In genomic region chr2:140696449-140696848, GRCh38 we compare ENCODE assay signal across 19 cellular contexts.
A peak's percentile ranks its signal among the peaks of the same experiment; 100 is the strongest.
DNase-seq lines count a peak whose midpoint lies in the region; ATAC-seq, FAIRE-seq and TF ChIP-seq lines count a peak whose summit lies in the region.
"Had no signal": no experiment of that assay in that cellular context is flagged by ENCODE, and none has a peak within 500 bp of the region (broad histone marks: within the 10 kb centered on the region; RNA-seq: fewer than 3 reads in every experiment).

No MANE protein-coding gene starts in this region.

- TF ChIP-seq CTCF in bronchial epithelial cell (IDR thresholded peaks at IDR 0.05; ENCODE audit: insufficient read depth, low read length, severe bottlenecking), result no peak
- TF ChIP-seq CTCF in right lobe of liver (IDR thresholded peaks at IDR 0.05), result peak; percentile 21 to 41 (median 28)

- no peaks in the 10 kb centered on the region for H3K4me1 Mint-ChIP-seq in activated T-cell treated with anti-CD3 and anti-CD28 coated beads, Interleukin-2, amount 50 U/mL, for 4 hours (ENCODE audit: low read depth)
- H3K4me1 Mint-ChIP-seq: activated naive CD4-positive, alpha-beta T cell treated with anti-CD3 and anti-CD28 coated beads, Interleukin-2, amount 10 ng/mL, durations not matched to agents 7 days and 5 days; central memory CD8-positive, alpha-beta T cell; naive thymus-derived CD8-positive, alpha-beta T cell had no signal

- intact Hi-C loops in right lobe of liver (cut with DNase I), result no loop called here

- H3K36me3 ChIP-seq in bronchial epithelial cell (ENCODE audit: control insufficient read depth, insufficient read depth, low read length) (no peaks in the 10 kb centered on the region), right lobe of liver (no peaks in the 10 kb centered on the region)
- H3K36me3 ChIP-seq: esophagus squamous epithelium had no signal

- H3K27me3 ChIP-seq in bronchial epithelial cell (ENCODE audit: control insufficient read depth, insufficient read depth, low read length) (no peaks in the 10 kb centered on the region), right lobe of liver (no peaks in the 10 kb centered on the region)
- H3K27me3 ChIP-seq: esophagus squamous epithelium, testis had no signal

- FAIRE-seq in bronchial epithelial cell (lab: Jason Lieb, UNC), result no peak

- ATAC-seq in right lobe of liver, result peak; percentile 55 to 83 (median 73)
- ATAC-seq in activated T-cell treated with anti-CD3 and anti-CD28 coated beads, Interleukin-2, amount 50 U/mL, for 4 hours, result no peak
- ATAC-seq in GM18502 (IDR thresholded peaks at IDR 0.05; ENCODE audit: poor library complexity, unreplicated experiment), result no peak
- no peak for ATAC-seq in GM19452 (IDR thresholded peaks at IDR 0.05; ENCODE audit: unreplicated experiment)
- ATAC-seq: naive thymus-derived CD8-positive, alpha-beta T cell; right cardiac atrium had no signal

- whole genome bisulfite sequencing in right lobe of liver (ENCODE audit: insufficient coverage, low coverage, low lambda C conversion rate, missing lambda C conversion rate), result 27% methylated on average over 2 of the region's 3 CpGs

- H3K36me3 Mint-ChIP-seq in activated T-cell treated with anti-CD3 and anti-CD28 coated beads, Interleukin-2, amount 50 U/mL, for 4 hours (ENCODE audit: insufficient read depth), result no peaks in the 10 kb centered on the region
- H3K36me3 Mint-ChIP-seq: activated CD4-positive, alpha-beta memory T cell treated with anti-CD3 and anti-CD28 coated beads for 36 hours; activated naive CD4-positive, alpha-beta T cell treated with anti-CD3 and anti-CD28 coated beads, Interleukin-2, amount 10 ng/mL, durations not matched to agents 7 days and 5 days; naive thymus-derived CD8-positive, alpha-beta T cell had no signal

- H3K9me3 Mint-ChIP-seq in activated T-cell treated with anti-CD3 and anti-CD28 coated beads, Interleukin-2, amount 50 U/mL, for 4 hours, result peaks cover 7% of the 10 kb centered on the region
- H3K9me3 Mint-ChIP-seq: activated naive CD4-positive, alpha-beta T cell treated with anti-CD3 and anti-CD28 coated beads, Interleukin-2, amount 10 ng/mL, durations not matched to agents 7 days and 5 days had no signal

- no peak overlapping the region for H3K4me3 Mint-ChIP-seq in activated T-cell treated with anti-CD3 and anti-CD28 coated beads, Interleukin-2, amount 50 U/mL, for 4 hours
- H3K4me3 Mint-ChIP-seq: activated CD4-positive, alpha-beta memory T cell treated with anti-CD3 and anti-CD28 coated beads for 36 hours; activated naive CD4-positive, alpha-beta T cell treated with anti-CD3 and anti-CD28 coated beads, Interleukin-2, amount 10 ng/mL, durations not matched to agents 7 days and 5 days; CD4-positive, alpha-beta T cell; central memory CD8-positive, alpha-beta T cell; naive thymus-derived CD8-positive, alpha-beta T cell had no signal

- no peak for TF ChIP-seq POLR2A in right lobe of liver (IDR thresholded peaks at IDR 0.05)

- no peaks in the 10 kb centered on the region for H3K9me3 ChIP-seq in right lobe of liver
- H3K9me3 ChIP-seq: esophagus squamous epithelium, testis had no signal

- DNase-seq in NCI-H82 (lab: John Stamatoyannopoulos, UW) (peak; percentile 6), NCI-H82 treated with DMSO at 0.1 percent for 48 hours (lab: John Stamatoyannopoulos, UW; ENCODE audit: unreplicated experiment) (no peak), bronchial epithelial cell (ENCODE audit: low read depth) (peak; percentile 1), right lobe of liver (no peak)
- DNase-seq in activated T-cell treated with anti-CD3 and anti-CD28 coated beads, Interleukin-2, amount 50 U/mL, for 4 hours, result no peak
- DNase-seq: activated CD4-positive, alpha-beta memory T cell treated with anti-CD3 and anti-CD28 coated beads for 36 hours; activated naive CD4-positive, alpha-beta T cell treated with anti-CD3 and anti-CD28 coated beads, Interleukin-2, amount 10 ng/mL, durations not matched to agents 7 days and 5 days; anterior cingulate cortex; CD4-positive, alpha-beta T cell; esophagus squamous epithelium; glutamatergic neuron; naive thymus-derived CD8-positive, alpha-beta T cell; NCI-H1930; right cardiac atrium; testis had no signal

- H3K27ac ChIP-seq in right lobe of liver, result no peak overlapping the region
- H3K27ac ChIP-seq: esophagus squamous epithelium, testis had no signal

- TF ChIP-seq EP300 in Ishikawa (IDR thresholded peaks at IDR 0.05; ENCODE audit: borderline replicate concordance), result no peak

- H3K4me3 ChIP-seq in bronchial epithelial cell (ENCODE audit: low read depth, low read length) (no peak overlapping the region), right lobe of liver (no peak overlapping the region)
- H3K4me3 ChIP-seq: esophagus squamous epithelium, testis had no signal

- TF ChIP-seq RAD21 in Ishikawa (IDR thresholded peaks at IDR 0.05; ENCODE audit: low read depth), result peak; percentile 37; the same call in 1 of the 2 replicates

- no peaks in the 10 kb centered on the region for H3K4me1 ChIP-seq in right lobe of liver
- H3K4me1 ChIP-seq: esophagus squamous epithelium, testis had no signal

- no peaks in the 10 kb centered on the region for H3K27me3 Mint-ChIP-seq in activated T-cell treated with anti-CD3 and anti-CD28 coated beads, Interleukin-2, amount 50 U/mL, for 4 hours (ENCODE audit: low read depth)
- H3K27me3 Mint-ChIP-seq: activated CD4-positive, alpha-beta memory T cell treated with anti-CD3 and anti-CD28 coated beads for 36 hours; activated naive CD4-positive, alpha-beta T cell treated with anti-CD3 and anti-CD28 coated beads, Interleukin-2, amount 10 ng/mL, durations not matched to agents 7 days and 5 days; CD4-positive, alpha-beta T cell; central memory CD8-positive, alpha-beta T cell; naive thymus-derived CD8-positive, alpha-beta T cell had no signal

TF ChIP-seq in Ishikawa, 13 proteins besides CTCF, POLR2A, EP300 and RAD21:
- TF ChIP-seq TEAD4 (IDR thresholded peaks at IDR 0.05) (no peak), TAF1 (IDR thresholded peaks at IDR 0.05; ENCODE audit: low read depth) (no peak), NFIC (IDR thresholded peaks at IDR 0.05) (no peak), CREB1 (IDR thresholded peaks at IDR 0.05; ENCODE audit: low read depth) (no peak), FOXM1 (IDR thresholded peaks at IDR 0.05; ENCODE audit: borderline replicate concordance, low read depth) (no peak), TCF12 (IDR thresholded peaks at IDR 0.05; ENCODE audit: low read depth) (no peak), CEBPB (IDR thresholded peaks at IDR 0.05) (no peak), REST (IDR thresholded peaks at IDR 0.05; ENCODE audit: low read depth) (no peak), EGR1 (IDR thresholded peaks at IDR 0.05) (no peak), YY1 (IDR thresholded peaks at IDR 0.05; ENCODE audit: low read depth) (no peak), MAX (IDR thresholded peaks at IDR 0.05) (no peak), ZBTB7A (IDR thresholded peaks at IDR 0.05; ENCODE audit: low read depth) (no peak)
- TF ChIP-seq, protein P1, sequence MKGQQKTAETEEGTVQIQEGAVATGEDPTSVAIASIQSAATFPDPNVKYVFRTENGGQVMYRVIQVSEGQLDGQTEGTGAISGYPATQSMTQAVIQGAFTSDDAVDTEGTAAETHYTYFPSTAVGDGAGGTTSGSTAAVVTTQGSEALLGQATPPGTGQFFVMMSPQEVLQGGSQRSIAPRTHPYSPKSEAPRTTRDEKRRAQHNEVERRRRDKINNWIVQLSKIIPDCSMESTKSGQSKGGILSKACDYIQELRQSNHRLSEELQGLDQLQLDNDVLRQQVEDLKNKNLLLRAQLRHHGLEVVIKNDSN (IDR thresholded peaks at IDR 0.05), result no peak

Comparison
In these comparisons a context has a peak if more than half of its experiments do, and no peak if none do; other contexts are left out.
1. DNase-seq: peak in NCI-H82 (single experiment) and bronchial epithelial cell (single experiment); none in NCI-H82 treated with DMSO at 0.1 percent for 48 hours (single experiment), right lobe of liver (0 of 3) and activated T-cell treated with anti-CD3 and anti-CD28 coated beads, Interleukin-2, amount 50 U/mL, for 4 hours (single experiment).
2. ATAC-seq: peak in right lobe of liver (4 of 4); none in activated T-cell treated with anti-CD3 and anti-CD28 coated beads, Interleukin-2, amount 50 U/mL, for 4 hours (0 of 2), GM18502 (single experiment) and GM19452 (single experiment).